16 cellular contexts compared by ENCODE assay signal in the genomic region with DNA sequence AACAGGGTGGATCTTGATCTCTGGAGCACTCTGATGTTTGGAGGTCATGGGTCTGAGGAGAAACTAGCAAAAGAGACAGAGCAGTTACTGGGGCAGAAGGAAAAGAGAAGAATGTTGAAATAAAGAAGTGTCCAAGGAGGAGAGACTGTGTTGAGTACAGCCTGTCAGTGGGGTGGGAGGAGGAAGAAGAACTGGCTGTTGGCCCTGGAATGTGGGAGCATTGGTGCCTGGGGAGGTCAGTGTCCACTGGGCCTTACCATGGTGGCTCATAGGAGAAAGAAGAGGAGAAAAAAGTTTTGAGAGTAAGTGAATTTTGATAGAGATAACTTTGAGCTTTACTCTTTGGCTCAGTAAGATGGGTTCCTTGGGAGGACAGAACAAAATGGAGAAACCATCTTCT.
DNase-seq lines count a peak whose midpoint lies in the region; FAIRE-seq and TF ChIP-seq lines count a peak whose summit lies in the region.
"Had no signal": no experiment of that assay in that cellular context is flagged by ENCODE, and none has a peak within 500 bp of the region (broad histone marks: within the 10 kb centered on the region; RNA-seq: fewer than 3 reads in every experiment).

No MANE protein-coding gene starts in this region.

- H2AFZ ChIP-seq in smooth muscle cell (ENCODE audit: low read depth), result no peak overlapping the region

- no peak for TF ChIP-seq POLR2A in breast epithelium (IDR thresholded peaks at IDR 0.05)

- DNase-seq in EH (ENCODE audit: low read depth) (peak; percentile 80), kidney (peak; percentile 52), smooth muscle cell (lab: John Stamatoyannopoulos, UW; ENCODE audit: unreplicated experiment) (no peak), NCI-H2196 treated with DMSO at 0.1 percent for 48 hours (lab: John Stamatoyannopoulos, UW; ENCODE audit: unreplicated experiment) (no peak), RWPE1 (ENCODE audit: low spot score) (no peak), breast epithelium (ENCODE audit: low spot score in 2 of 2) (no peak), DMS 273 treated with DMSO at 0.1 percent for 48 hours (lab: John Stamatoyannopoulos, UW) (no peak)
- DNase-seq: activated CD4-positive, CD25-positive, alpha-beta regulatory T cell treated with anti-CD3 and anti-CD28 coated beads, Interleukin-2, amount 50 U/mL, for 72 hours; KBM-7; NCI-H1092; NCI-H69; small intestine; T1000 had no signal

- H3K36me3 ChIP-seq in kidney (ENCODE audit: control insufficient read depth in 1 of 2, insufficient read depth in 2 of 2, low read length in 2 of 2) (no peaks in the 10 kb centered on the region), smooth muscle cell (ENCODE audit: low read depth) (no peaks in the 10 kb centered on the region), breast epithelium (no peaks in the 10 kb centered on the region)
- H3K36me3 ChIP-seq: pancreas had no signal

- peak overlapping the region; percentile 14 for H3K4me2 ChIP-seq in smooth muscle cell

- H3K27ac ChIP-seq in cingulate gyrus (ENCODE audit: low read depth, low read length) (peak overlapping the region; percentile 69), kidney (ENCODE audit: low read depth in 2 of 2, low read length in 2 of 2) (no peak overlapping the region), smooth muscle cell (ENCODE audit: low read depth) (peak overlapping the region; percentile 68), RWPE1 (no peak overlapping the region), breast epithelium (no peak overlapping the region)
- H3K27ac ChIP-seq: pancreas, SK-N-MC had no signal

- H3F3A ChIP-seq in smooth muscle cell (ENCODE audit: low read depth), result peaks cover 3% of the 10 kb centered on the region

- no peaks in the 10 kb centered on the region for H3K4me1 ChIP-seq in kidney (ENCODE audit: control insufficient read depth in 1 of 2, insufficient read depth in 1 of 2, low read depth in 1 of 2, low read length in 2 of 2)
- H3K4me1 ChIP-seq in smooth muscle cell (ENCODE audit: low read depth), result peaks cover 5% of the 10 kb centered on the region
- no peaks in the 10 kb centered on the region for H3K4me1 ChIP-seq in breast epithelium
- H3K4me1 ChIP-seq: pancreas had no signal

- POLR2A ChIA-PET in RWPE1 (lab: Yijun Ruan, JAX; ENCODE audit: low non-redundant PET), result no interaction called here

- no peak for FAIRE-seq in kidney (lab: Jason Lieb, UNC)
- FAIRE-seq: pancreas, small intestine had no signal

- H3K9me3 ChIP-seq in kidney (ENCODE audit: control insufficient read depth in 1 of 2, low read length in 2 of 2), result no peaks in the 10 kb centered on the region
- H3K9me3 ChIP-seq in smooth muscle cell (replicated peaks; ENCODE audit: low read depth), result no peaks in the 10 kb centered on the region
- no peaks in the 10 kb centered on the region for H3K9me3 ChIP-seq in breast epithelium
- H3K9me3 ChIP-seq: pancreas had no signal

- CTCF ChIA-PET in RWPE1 (lab: Yijun Ruan, JAX), result no interaction called here

- H4K20me1 ChIP-seq in smooth muscle cell (ENCODE audit: low read depth), result no peaks in the 10 kb centered on the region

- intact Hi-C loops in kidney (cut with DNase I), result no loop called here
- intact Hi-C loops in breast epithelium (cut with DNase I; ENCODE audit: low total_unique reads), result no loop called here

- no peaks in the 10 kb centered on the region for H3K79me2 ChIP-seq in smooth muscle cell (ENCODE audit: low read depth)

- no peak for TF ChIP-seq CTCF in kidney (IDR thresholded peaks at IDR 0.05; ENCODE audit: borderline replicate concordance, extremely low read depth, insufficient read depth)
- no peak for TF ChIP-seq CTCF in smooth muscle cell (IDR thresholded peaks at IDR 0.05; ENCODE audit: borderline replicate concordance, insufficient read depth, poor library complexity, severe bottlenecking)
- no peak for TF ChIP-seq CTCF in RWPE1 (conservative IDR thresholded peaks at IDR 0.05; ENCODE audit: low read depth)
- no peak for TF ChIP-seq CTCF in breast epithelium (IDR thresholded peaks at IDR 0.05)

- H3K27me3 ChIP-seq in smooth muscle cell (ENCODE audit: low read depth) (no peaks in the 10 kb centered on the region), breast epithelium (no peaks in the 10 kb centered on the region)
- H3K27me3 ChIP-seq: pancreas had no signal

- no peak overlapping the region for H3K9ac ChIP-seq in kidney (ENCODE audit: low read length in 2 of 2)
- H3K9ac ChIP-seq in smooth muscle cell (ENCODE audit: low read depth), result no peak overlapping the region

- H3K4me3 ChIP-seq in kidney (ENCODE audit: low read length in 2 of 2), result no peak overlapping the region
- H3K4me3 ChIP-seq in smooth muscle cell, result no peak overlapping the region
- no peak overlapping the region for H3K4me3 ChIP-seq in breast epithelium
- H3K4me3 ChIP-seq: pancreas, SK-N-MC had no signal

Comparison
In these comparisons a context has a peak if more than half of its experiments do, and no peak if none do; other contexts are left out.
1. DNase-seq: peak in EH (single experiment) and kidney (single experiment); none in smooth muscle cell (single experiment), NCI-H2196 treated with DMSO at 0.1 percent for 48 hours (single experiment), RWPE1 (single experiment), breast epithelium (0 of 2) and DMS 273 treated with DMSO at 0.1 percent for 48 hours (single experiment).
2. H3K27ac ChIP-seq: peak in cingulate gyrus (single experiment) and smooth muscle cell (single experiment); none in kidney (0 of 2), RWPE1 (single experiment) and breast epithelium (0 of 2).